In genomic region chr17:74404218-74404617, GRCh38 we compare ENCODE assay signal across 26 cellular contexts. TPM values are rescaled to one million over a fixed set of nuclear protein-coding genes. Genes with fewer than 3 reads are reported as not detected.
"Had no signal": no experiment of that assay in that cellular context is flagged by ENCODE, and none has a peak within 500 bp of the region (broad histone marks: within the 10 kb centered on the region; RNA-seq: fewer than 3 reads in every experiment).

No MANE protein-coding gene starts in this region.

- H3K9me3 Mint-ChIP-seq: activated naive CD4-positive, alpha-beta T cell treated with anti-CD3 and anti-CD28 coated beads, Interleukin-2, amount 50 U/mL, for 24 hours; stimulated activated naive CD8-positive, alpha-beta T cell treated with anti-CD3 and anti-CD28 coated beads, Interleukin-15, amount 100 ng/mL, for 72 hours; T-cell had no signal

- DNase-seq: activated CD4-positive, alpha-beta T cell treated with anti-CD3 and anti-CD28 coated beads, Interleukin-2, amount 50 U/mL, for 1 hour; activated CD8-positive, alpha-beta memory T cell treated with anti-CD3 and anti-CD28 coated beads for 24 hours; activated CD8-positive, alpha-beta memory T cell treated with anti-CD3 and anti-CD28 coated beads, Interleukin-2, amount 50 U/mL, for 48 hours; activated effector memory CD4-positive, alpha-beta T cell treated with anti-CD3 and anti-CD28 coated beads, Interleukin-2, amount 50 U/mL, for 16 hours; activated T-cell treated with anti-CD3 and anti-CD28 coated beads, Interleukin-2, amount 50 U/mL, for 48 hours; cerebellar nuclear complex; effector CD8-positive, alpha-beta T cell; heart right ventricle; left ventricle myocardium inferior; mucosa of descending colon; naive B cell; pancreas; stimulated activated CD4-positive, alpha-beta T cell treated with anti-CD3 and anti-CD28 coated beads, Interleukin-4, amount 100 ng/mL, for 1 hour; stimulated activated naive CD8-positive, alpha-beta T cell treated with anti-CD3 and anti-CD28 coated beads, Interleukin-15, amount 100 ng/mL, for 72 hours; T-cell; T-helper 9 cell; transverse colon had no signal

- H3K4me1 Mint-ChIP-seq: activated naive CD4-positive, alpha-beta T cell treated with anti-CD3 and anti-CD28 coated beads, Interleukin-2, amount 50 U/mL, for 24 hours; naive B cell; stimulated activated naive CD8-positive, alpha-beta T cell treated with anti-CD3 and anti-CD28 coated beads, Interleukin-15, amount 100 ng/mL, for 72 hours had no signal

- H3K4me3 Mint-ChIP-seq: activated naive CD4-positive, alpha-beta T cell treated with anti-CD3 and anti-CD28 coated beads, Interleukin-2, amount 50 U/mL, for 24 hours; naive B cell; stimulated activated naive CD8-positive, alpha-beta T cell treated with anti-CD3 and anti-CD28 coated beads, Interleukin-15, amount 100 ng/mL, for 72 hours; T-cell had no signal

- H3K27me3 Mint-ChIP-seq: activated naive CD4-positive, alpha-beta T cell treated with anti-CD3 and anti-CD28 coated beads, Interleukin-2, amount 50 U/mL, for 24 hours had no signal

- H3K4me1 ChIP-seq: esophagus muscularis mucosa, left ventricle myocardium inferior, pancreas, suprapubic skin, vagina had no signal

- H3K4me3 ChIP-seq: esophagus muscularis mucosa, heart right ventricle, left ventricle myocardium inferior, mucosa of descending colon, pancreas, smooth muscle cell, suprapubic skin, transverse colon, vagina had no signal

- H3K36me3 ChIP-seq: esophagus muscularis mucosa, heart right ventricle, left ventricle myocardium inferior, pancreas, suprapubic skin, transverse colon, vagina had no signal

- H3K27ac ChIP-seq: esophagus muscularis mucosa, heart right ventricle, left ventricle myocardium inferior, pancreas, suprapubic skin, transverse colon, vagina had no signal

- H3K36me3 Mint-ChIP-seq: activated naive CD4-positive, alpha-beta T cell treated with anti-CD3 and anti-CD28 coated beads, Interleukin-2, amount 50 U/mL, for 24 hours; naive B cell; T-cell had no signal

- H3K27ac Mint-ChIP-seq: activated naive CD4-positive, alpha-beta T cell treated with anti-CD3 and anti-CD28 coated beads, Interleukin-2, amount 50 U/mL, for 24 hours; naive B cell; T-cell had no signal

- H3K27me3 ChIP-seq: pancreas, transverse colon, vagina had no signal

- FAIRE-seq: bronchial epithelial cell, endothelial cell of umbilical vein, pancreas had no signal

- ATAC-seq: pancreas; sciatic nerve; stimulated activated naive CD8-positive, alpha-beta T cell treated with anti-CD3 and anti-CD28 coated beads, Interleukin-15, amount 100 ng/mL, for 72 hours; T-cell had no signal

- H3K4me2 ChIP-seq: smooth muscle cell had no signal

- H3K9me3 ChIP-seq: esophagus muscularis mucosa, heart right ventricle, left ventricle myocardium inferior, mucosa of descending colon, pancreas, suprapubic skin, transverse colon, vagina had no signal

RNA-seq across cellular contexts. Expression of gene GPRC5C, which starts 27.7 kb away (rescaled TPM):
- total RNA-seq: endothelial cell of umbilical vein had no signal
- polyA plus RNA-seq: endothelial cell of umbilical vein had no signal

RNA-seq across cellular contexts. Expression of gene GPR142, which starts 36.9 kb away (rescaled TPM):
- total RNA-seq: bronchial epithelial cell, endothelial cell of umbilical vein, kidney epithelial cell, left ventricle myocardium inferior, smooth muscle cell, suprapubic skin, T-cell had no signal
- polyA plus RNA-seq: endothelial cell of umbilical vein, heart right ventricle, smooth muscle cell had no signal

RNA-seq across cellular contexts. Expression of gene BTBD17, which starts 42.5 kb away (rescaled TPM):
- total RNA-seq: bronchial epithelial cell, endothelial cell of umbilical vein, heart right ventricle, kidney epithelial cell, left ventricle myocardium inferior, sciatic nerve, smooth muscle cell, suprapubic skin, transverse colon, vagina had no signal
- polyA plus RNA-seq: endothelial cell of umbilical vein, heart right ventricle, smooth muscle cell had no signal
